16 cellular contexts compared by ENCODE assay signal in the genomic region with DNA sequence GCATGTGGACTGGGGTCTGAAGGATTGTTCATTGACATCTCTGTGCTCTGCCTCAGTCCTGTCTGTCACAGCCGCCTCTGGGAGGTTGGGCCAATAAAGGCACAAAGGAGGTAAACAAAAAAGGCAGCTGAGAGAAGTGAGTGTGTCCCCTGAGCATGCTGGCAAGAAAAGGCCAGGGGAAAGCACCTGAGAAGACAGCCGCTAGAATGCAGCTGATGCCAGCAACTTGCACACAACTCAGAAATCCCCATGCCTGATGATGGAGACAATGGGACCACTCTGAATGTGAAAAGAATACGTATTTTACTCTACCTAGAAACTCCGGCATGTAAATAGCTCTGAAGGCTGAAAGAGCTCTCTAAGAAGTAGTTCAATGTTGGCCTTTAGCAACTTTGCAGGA.
"Had no signal": no experiment of that assay in that cellular context is flagged by ENCODE, and none has a peak within 500 bp of the region (broad histone marks: within the 10 kb centered on the region; RNA-seq: fewer than 3 reads in every experiment).

No MANE protein-coding gene starts in this region.

- H3K79me2 ChIP-seq: parathyroid adenoma had no signal

- H3K4me1 ChIP-seq: breast epithelium, uterus had no signal

- ATAC-seq: activated CD8-positive, alpha-beta memory T cell treated with anti-CD3 and anti-CD28 coated beads, Interleukin-2, amount 10 ng/mL, durations not matched to agents 7 days and 5 days had no signal

- H3K27me3 ChIP-seq: breast epithelium, thyroid gland, uterus had no signal

- H3K27ac Mint-ChIP-seq: activated CD8-positive, alpha-beta memory T cell treated with anti-CD3 and anti-CD28 coated beads, Interleukin-2, amount 10 ng/mL, durations not matched to agents 7 days and 5 days; activated naive CD8-positive, alpha-beta T cell; activated T-cell treated with anti-CD3 and anti-CD28 coated beads, Interleukin-2, amount 50 U/mL, for 24 hours had no signal

- H3K36me3 ChIP-seq: breast epithelium, thyroid gland, uterus had no signal

- H3K36me3 Mint-ChIP-seq: activated CD8-positive, alpha-beta memory T cell treated with anti-CD3 and anti-CD28 coated beads, Interleukin-2, amount 10 ng/mL, durations not matched to agents 7 days and 5 days; activated naive CD8-positive, alpha-beta T cell had no signal

- H3K9me3 ChIP-seq: breast epithelium, thyroid gland, uterus had no signal

- H3K4me3 ChIP-seq: breast epithelium, thyroid gland, uterus had no signal

- H3K9ac ChIP-seq: parathyroid adenoma had no signal

- H3K4me1 Mint-ChIP-seq: activated CD8-positive, alpha-beta memory T cell treated with anti-CD3 and anti-CD28 coated beads, Interleukin-2, amount 10 ng/mL, durations not matched to agents 7 days and 5 days had no signal

- H3K9me3 Mint-ChIP-seq: activated T-cell treated with anti-CD3 and anti-CD28 coated beads, Interleukin-2, amount 50 U/mL, for 24 hours had no signal

- H2AFZ ChIP-seq: parathyroid adenoma had no signal

- H3K4me3 Mint-ChIP-seq: activated CD8-positive, alpha-beta memory T cell treated with anti-CD3 and anti-CD28 coated beads, Interleukin-2, amount 10 ng/mL, durations not matched to agents 7 days and 5 days; activated naive CD8-positive, alpha-beta T cell; activated T-cell treated with anti-CD3 and anti-CD28 coated beads, Interleukin-2, amount 50 U/mL, for 24 hours had no signal

- H3K27ac ChIP-seq: breast epithelium, parathyroid adenoma, thyroid gland, uterus had no signal

- DNase-seq: activated CD4-positive, alpha-beta T cell treated with anti-CD3 and anti-CD28 coated beads, Interleukin-2, amount 50 U/mL, for 4 hours; activated CD4-positive, CD25-positive, alpha-beta regulatory T cell treated with anti-CD3 and anti-CD28 coated beads, Interleukin-2, amount 50 U/mL, for 72 hours; activated CD8-positive, alpha-beta memory T cell treated with anti-CD3 and anti-CD28 coated beads, Interleukin-2, amount 10 ng/mL, durations not matched to agents 7 days and 5 days; activated effector memory CD4-positive, alpha-beta T cell treated with anti-CD3 and anti-CD28 coated beads, Interleukin-2, amount 50 U/mL, for 16 hours; activated T-cell treated with anti-CD3 and anti-CD28 coated beads, Interleukin-2, amount 50 U/mL, for 24 hours; anterior cingulate cortex; glutamatergic neuron; midbrain; stimulated activated CD4-positive, alpha-beta T cell treated with anti-CD3 and anti-CD28 coated beads, Interleukin-15, amount 100 ng/mL, for 24 hours; T-helper 2 cell; thyroid gland; uterus had no signal

- FAIRE-seq: TTC549 had no signal

- H3K27me3 Mint-ChIP-seq: activated CD8-positive, alpha-beta memory T cell treated with anti-CD3 and anti-CD28 coated beads, Interleukin-2, amount 10 ng/mL, durations not matched to agents 7 days and 5 days; activated naive CD8-positive, alpha-beta T cell; activated T-cell treated with anti-CD3 and anti-CD28 coated beads, Interleukin-2, amount 50 U/mL, for 24 hours had no signal
